9 cellular contexts compared by ENCODE assay signal in the genomic region with DNA sequence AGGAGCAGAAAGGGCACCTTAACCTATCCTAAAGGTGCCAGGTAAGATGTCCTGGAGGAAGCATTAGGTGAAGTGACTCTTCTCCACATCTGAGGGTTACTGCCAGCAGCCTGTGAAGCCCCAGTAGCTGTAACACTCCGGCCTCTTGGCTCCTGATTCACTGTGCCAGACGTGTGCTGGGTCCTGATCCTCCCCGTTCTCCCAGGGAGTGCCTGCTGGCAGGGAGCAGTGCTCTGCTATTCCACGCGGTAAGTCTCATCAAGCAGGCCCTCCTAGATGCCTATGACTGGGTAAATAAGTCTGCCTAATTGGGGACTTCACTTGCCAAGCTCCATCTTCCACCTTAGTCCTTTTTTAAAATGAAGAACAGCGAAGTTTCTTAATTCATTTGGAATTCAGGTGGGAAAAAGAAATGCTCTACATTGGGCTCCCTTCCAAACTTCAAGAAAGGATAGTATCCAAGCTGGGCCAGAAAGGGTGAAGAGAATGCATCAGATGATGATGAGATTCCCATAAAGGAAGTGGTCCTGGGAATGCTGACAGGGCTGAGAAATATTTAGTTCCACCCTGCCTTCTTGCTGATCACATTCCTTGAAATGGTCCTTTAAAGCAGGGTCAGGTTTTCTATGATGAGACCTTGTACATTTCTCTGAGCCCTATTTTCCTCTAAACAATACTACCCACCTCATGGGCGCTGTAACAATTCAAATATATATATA.
DNase-seq lines count a peak whose midpoint lies in the region; TF ChIP-seq lines count a peak whose summit lies in the region.
"Had no signal": no experiment of that assay in that cellular context is flagged by ENCODE, and none has a peak within 500 bp of the region (broad histone marks: within the 10 kb centered on the region; RNA-seq: fewer than 3 reads in every experiment).

No MANE protein-coding gene starts in this region.

- H3K36me3 ChIP-seq in testis (ENCODE audit: low read depth, missing control alignments), result no peaks in the 10 kb centered on the region
- no peaks in the 10 kb centered on the region for H3K36me3 ChIP-seq in WERI-Rb-1

- TF ChIP-seq CTCF in astrocyte of the cerebellum (IDR thresholded peaks at IDR 0.05; ENCODE audit: low read depth, low read length, missing control alignments) (no peak), testis (IDR thresholded peaks at IDR 0.05) (no peak), WERI-Rb-1 (IDR thresholded peaks at IDR 0.05; ENCODE audit: low read depth, low read length) (no peak)

- no peak for TF ChIP-seq POLR2A in testis (IDR thresholded peaks at IDR 0.05)

- no peaks in the 10 kb centered on the region for H3K36me3 Mint-ChIP-seq in T-helper 1 cell treated with Interleukin-12 subunit alpha and Interleukin-12 subunit beta and Interleukin-4 antibody, amounts not matched to agents 30 μg/mL and 1 μg/mL, for 36 hours (ENCODE audit: low read depth)

- intact Hi-C loops in testis (cut with DNase I; ENCODE audit: low total_unique reads), result no loop called here

- H3K9me3 Mint-ChIP-seq in T-helper 1 cell treated with Interleukin-12 subunit alpha and Interleukin-12 subunit beta and Interleukin-4 antibody, amounts not matched to agents 30 μg/mL and 1 μg/mL, for 36 hours, result no peaks in the 10 kb centered on the region

- peaks cover 37% of the 10 kb centered on the region for H3K4me1 ChIP-seq in testis

- no peak overlapping the region for H3K4me3 Mint-ChIP-seq in T-helper 1 cell treated with Interleukin-12 subunit alpha and Interleukin-12 subunit beta and Interleukin-4 antibody, amounts not matched to agents 30 μg/mL and 1 μg/mL, for 36 hours

- H3K4me1 Mint-ChIP-seq in T-helper 1 cell treated with Interleukin-12 subunit alpha and Interleukin-12 subunit beta and Interleukin-4 antibody, amounts not matched to agents 30 μg/mL and 1 μg/mL, for 36 hours (ENCODE audit: low read depth), result peaks cover 40% of the 10 kb centered on the region

- H3K9me3 ChIP-seq in testis (no peaks in the 10 kb centered on the region), WERI-Rb-1 (ENCODE audit: severe bottlenecking) (no peaks in the 10 kb centered on the region)

- no peaks in the 10 kb centered on the region for H3K27me3 Mint-ChIP-seq in T-helper 1 cell treated with Interleukin-12 subunit alpha and Interleukin-12 subunit beta and Interleukin-4 antibody, amounts not matched to agents 30 μg/mL and 1 μg/mL, for 36 hours (ENCODE audit: low read depth)

- peak overlapping the region; percentile 46 for H3K27ac Mint-ChIP-seq in T-helper 1 cell treated with Interleukin-12 subunit alpha and Interleukin-12 subunit beta and Interleukin-4 antibody, amounts not matched to agents 30 μg/mL and 1 μg/mL, for 36 hours

- no peak overlapping the region for H3K4me3 ChIP-seq in astrocyte of the cerebellum (ENCODE audit: low read depth, low read length)
- no peak overlapping the region for H3K4me3 ChIP-seq in testis
- H3K4me3 ChIP-seq in WERI-Rb-1 (ENCODE audit: low read depth, low read length), result no peak overlapping the region

- H3K27ac ChIP-seq in testis (peak overlapping the region; percentile 18 to 79), WERI-Rb-1 (no peak overlapping the region)

- no peak for DNase-seq in T-helper 1 cell
- peak; percentile 53 for DNase-seq in astrocyte of the cerebellum (ENCODE audit: low read depth)
- DNase-seq in islet precursor cell, result peak; percentile 67
- DNase-seq in testis, result peak; percentile 52
- DNase-seq in WERI-Rb-1, result no peak
- no peak for DNase-seq in NCI-H82 (lab: John Stamatoyannopoulos, UW)
- no peak for DNase-seq in effector CD8-positive, alpha-beta T cell (lab: John Stamatoyannopoulos, UW)
- DNase-seq: 8988T had no signal

- in situ Hi-C loops in astrocyte of the cerebellum (cut with HindIII; ENCODE audit: low sequenced_read_pairs), result no loop called here

- H3K27me3 ChIP-seq in testis (no peaks in the 10 kb centered on the region), WERI-Rb-1 (ENCODE audit: insufficient read depth, low read depth, severe bottlenecking) (no peaks in the 10 kb centered on the region)

- WGBS in testis, 2 donors, result 56 to 69% methylated on average over 7 of the region's 7 CpGs

Comparison
In these comparisons a context has a peak if more than half of its experiments do, and no peak if none do; other contexts are left out.
1. DNase-seq: peak in astrocyte of the cerebellum (single experiment), islet precursor cell (single experiment) and testis (single experiment); none in T-helper 1 cell (0 of 5), WERI-Rb-1 (single experiment), NCI-H82 (single experiment) and effector CD8-positive, alpha-beta T cell (single experiment).